In the genomic region with DNA sequence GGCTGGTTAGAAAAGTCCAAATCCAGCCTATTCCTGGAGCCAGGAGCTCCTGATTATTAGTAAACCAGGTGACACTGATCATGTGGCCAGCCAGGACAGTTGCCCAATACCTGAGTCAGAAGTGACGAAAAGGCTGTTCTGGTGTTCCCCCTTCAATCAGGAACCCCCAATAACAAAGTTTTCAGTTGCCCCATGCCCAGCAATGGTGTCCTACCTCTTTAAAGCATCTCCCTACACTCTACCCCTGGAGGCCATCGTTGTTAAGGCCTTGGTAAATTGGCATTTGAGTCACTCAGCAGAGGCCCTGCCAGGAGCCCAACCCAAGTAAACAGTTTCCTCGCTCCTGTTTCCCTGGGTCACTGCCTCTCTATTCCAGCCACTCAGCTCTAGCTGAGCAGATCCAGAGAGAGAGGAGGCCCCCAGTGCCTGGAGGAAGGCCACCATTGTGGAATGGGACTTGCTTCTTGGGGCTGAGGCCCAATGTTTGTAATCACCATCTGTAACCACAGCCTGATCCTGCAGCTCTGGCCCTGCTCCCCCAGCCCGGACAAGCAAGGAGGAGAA, we compare ENCODE assay signal across 7 cellular contexts. TPM values are rescaled to one million over a fixed set of nuclear protein-coding genes. Genes with fewer than 3 reads are reported as not detected.
DNase-seq lines count a peak whose midpoint lies in the region; ATAC-seq and TF ChIP-seq lines count a peak whose summit lies in the region.
"Had no signal": no experiment of that assay in that cellular context is flagged by ENCODE, and none has a peak within 500 bp of the region (broad histone marks: within the 10 kb centered on the region; RNA-seq: fewer than 3 reads in every experiment).

No MANE protein-coding gene starts in this region.

- intact Hi-C loops in MCF 10A (cut with micrococcal nuclease) = no loop called here

- H3K4me3 Mint-ChIP-seq in MCF 10A (ENCODE audit: unreplicated experiment) = no peak overlapping the region
- H3K4me3 Mint-ChIP-seq in natural killer cell treated with Interleukin-12 subunit alpha and Interleukin-12 subunit beta and Interleukin-15 and Interleukin-18, amount 100 ng/mL, for 72 hours = no peak overlapping the region

- peak in 1 of 2 donors; percentile 34 for ATAC-seq in natural killer cell treated with Interleukin-12 subunit alpha and Interleukin-12 subunit beta and Interleukin-15 and Interleukin-18, amount 100 ng/mL, for 72 hours
- ATAC-seq in HG02981 (IDR thresholded peaks at IDR 0.05; ENCODE audit: unreplicated experiment) (no peak), HG03280 (IDR thresholded peaks at IDR 0.05; ENCODE audit: unreplicated experiment) (no peak)

- no peaks in the 10 kb centered on the region for H3K9me3 Mint-ChIP-seq in MCF 10A (ENCODE audit: unreplicated experiment)
- no peaks in the 10 kb centered on the region for H3K9me3 Mint-ChIP-seq in natural killer cell treated with Interleukin-12 subunit alpha and Interleukin-12 subunit beta and Interleukin-15 and Interleukin-18, amount 100 ng/mL, for 72 hours

- H3K4me1 Mint-ChIP-seq in MCF 10A (ENCODE audit: insufficient read depth, unreplicated experiment) = peaks cover 14% of the 10 kb centered on the region
- peaks cover 35 to 48% of the 10 kb centered on the region in 2 donors for H3K4me1 Mint-ChIP-seq in natural killer cell treated with Interleukin-12 subunit alpha and Interleukin-12 subunit beta and Interleukin-15 and Interleukin-18, amount 100 ng/mL, for 72 hours (ENCODE audit: low read depth in 2 of 2)

- peaks cover 69% of the 10 kb centered on the region for H3K36me3 Mint-ChIP-seq in MCF 10A (ENCODE audit: insufficient read depth, unreplicated experiment)
- H3K36me3 Mint-ChIP-seq in natural killer cell treated with Interleukin-12 subunit alpha and Interleukin-12 subunit beta and Interleukin-15 and Interleukin-18, amount 100 ng/mL, for 72 hours = peaks cover 4% of the 10 kb centered on the region

- no TSS peak for BruUV-seq in MCF 10A (replicated peaks; lab: Mats Ljungman, UMichigan)

- in situ Hi-C loops in G401 (cut with HindIII; ENCODE audit: low sequenced_read_pairs) = no loop called here

- POLR2A ChIA-PET in MCF 10A (lab: Yijun Ruan, JAX) = interaction anchor here (0.7 to 5.2 kb wide), 18 partner anchors 9 to 758 kb away, joined by 3 to 69 read pairs (median 5); partner anchors contain the start of genes AMBRA1, ARHGAP1, ATG13 and HARBI1

- peak overlapping the region; percentile 97 for H3K27ac Mint-ChIP-seq in MCF 10A (ENCODE audit: low read depth, unreplicated experiment)
- peak overlapping the region; percentile 89 to 91 for H3K27ac Mint-ChIP-seq in natural killer cell treated with Interleukin-12 subunit alpha and Interleukin-12 subunit beta and Interleukin-15 and Interleukin-18, amount 100 ng/mL, for 72 hours

- DNase-seq in GOT3 (lab: John Stamatoyannopoulos, UW) (peak; percentile 27), MCF 10A (ENCODE audit: unreplicated experiment) (peak; percentile 71), G401 (ENCODE audit: low spot score) (no peak)
- DNase-seq in natural killer cell treated with Interleukin-12 subunit alpha and Interleukin-12 subunit beta and Interleukin-15 and Interleukin-18, amount 100 ng/mL, for 72 hours (ENCODE audit: low spot score) = no peak

- TF ChIP-seq CTCF in MCF 10A (IDR thresholded peaks at IDR 0.05; ENCODE audit: unreplicated experiment) = peak; percentile 10

- no peaks in the 10 kb centered on the region for H3K27me3 Mint-ChIP-seq in MCF 10A (ENCODE audit: insufficient read depth, unreplicated experiment)
- no peaks in the 10 kb centered on the region for H3K27me3 Mint-ChIP-seq in natural killer cell treated with Interleukin-12 subunit alpha and Interleukin-12 subunit beta and Interleukin-15 and Interleukin-18, amount 100 ng/mL, for 72 hours

- CTCF ChIA-PET in MCF 10A (lab: Yijun Ruan, JAX) = interaction anchor here (0.6 to 1.6 kb wide), 4 partner anchors 17 to 213 kb away, joined by 3 to 5 read pairs (median 4); no protein-coding TSS in a partner anchor

RNA-seq across cellular contexts. Expression of gene ARHGAP1, which starts 25.0 kb away (rescaled TPM):
- total RNA-seq in MCF 10A (2022) = 61.0 and 63.6 TPM in 2 replicates
- 10 to 100 TPM; 66.6 to 68.9 TPM for total RNA-seq in natural killer cell treated with Interleukin-12 subunit alpha and Interleukin-12 subunit beta and Interleukin-15 and Interleukin-18, amount 100 ng/mL, for 72 hours
- total RNA-seq in G401 (2014; rRNA removed; shearing (Covaris generic)) = 4.1 and 4.9 TPM in 2 replicates

RNA-seq across cellular contexts. Expression of gene ZNF408, which starts 25.5 kb away (rescaled TPM):
- 14.5 and 15.3 TPM in 2 replicates for total RNA-seq in MCF 10A (2022)
- total RNA-seq in natural killer cell treated with Interleukin-12 subunit alpha and Interleukin-12 subunit beta and Interleukin-15 and Interleukin-18, amount 100 ng/mL, for 72 hours = 10 to 100 TPM; 14.4 to 15.0 TPM
- total RNA-seq in G401 (2014; rRNA removed; shearing (Covaris generic)) = 9.2 and 12.7 TPM in 2 replicates

RNA-seq across cellular contexts. Expression of gene F2, which starts 43.6 kb away (rescaled TPM):
- not detected in 2 replicates for total RNA-seq in MCF 10A (2022)
- total RNA-seq in natural killer cell treated with Interleukin-12 subunit alpha and Interleukin-12 subunit beta and Interleukin-15 and Interleukin-18, amount 100 ng/mL, for 72 hours = under 1 TPM in 1 of 2 donors, not detected in 1; 0.17 TPM
- not detected in 2 replicates for total RNA-seq in G401 (2014; rRNA removed; shearing (Covaris generic))
- total RNA-seq: SJSA1 had no signal

RNA-seq across cellular contexts. Expression of gene ATG13, which starts 58.0 kb away (rescaled TPM):
- total RNA-seq in MCF 10A (2022) = 75.1 and 91.7 TPM in 2 replicates
- total RNA-seq in natural killer cell treated with Interleukin-12 subunit alpha and Interleukin-12 subunit beta and Interleukin-15 and Interleukin-18, amount 100 ng/mL, for 72 hours = 10 to 100 TPM; 93.9 to 96.6 TPM
- total RNA-seq in G401 (2014; rRNA removed; shearing (Covaris generic)) = 71.1 and 78.8 TPM in 2 replicates

RNA-seq across cellular contexts. Expression of gene HARBI1, which starts 58.3 kb away (rescaled TPM):
- 6.8 and 8.5 TPM in 2 replicates for total RNA-seq in MCF 10A (2022)
- 1 to 10 TPM; 6.2 to 6.4 TPM for total RNA-seq in natural killer cell treated with Interleukin-12 subunit alpha and Interleukin-12 subunit beta and Interleukin-15 and Interleukin-18, amount 100 ng/mL, for 72 hours
- total RNA-seq in G401 (2014; rRNA removed; shearing (Covaris generic)) = 0.62 and 2.4 TPM in 2 replicates

Comparison
In these comparisons a context has a peak if more than half of its experiments do, and no peak if none do; other contexts are left out.
1. DNase-seq: peak in GOT3 (single experiment) and MCF 10A (single experiment); none in natural killer cell treated with Interleukin-12 subunit alpha and Interleukin-12 subunit beta and Interleukin-15 and Interleukin-18, amount 100 ng/mL, for 72 hours (single experiment) and G401 (single experiment).
2. RNA of gene ARHGAP1, which starts 25.0 kb away (total RNA-seq): 66.6 to 68.9 TPM in natural killer cell treated with Interleukin-12 subunit alpha and Interleukin-12 subunit beta and Interleukin-15 and Interleukin-18, amount 100 ng/mL, for 72 hours and 61.0 to 63.6 TPM in MCF 10A; 4.1 to 4.9 TPM in G401; every median in the first group is over 10 times any median in the second.